Comparison of ENCODE assay signal across 1 cellular context in genomic region chr2:85926931-85927527, GRCh38.
TF ChIP-seq lines count a peak whose summit lies in the region.

No MANE protein-coding gene starts in this region.

TF ChIP-seq in SK-N-SH treated with all-trans-retinoic acid at 6 μM for 48 hours, 23 proteins besides CTCF, POLR2A, EP300 and RAD21 (continued from another document):
- TF ChIP-seq TSHZ2 (CRISPR knock-in tag; IDR thresholded peaks at IDR 0.05) (no peak), ZNF565 (CRISPR knock-in tag; conservative IDR thresholded peaks at IDR 0.05; ENCODE audit: low read depth) (no peak), PATZ1 (CRISPR knock-in tag; IDR thresholded peaks at IDR 0.05; ENCODE audit: borderline replicate concordance) (no peak), CSDC2 (CRISPR knock-in tag; IDR thresholded peaks at IDR 0.05) (no peak), ISL1 (CRISPR knock-in tag; IDR thresholded peaks at IDR 0.05) (no peak)
